Comparison of ENCODE assay signal across 31 cellular contexts in the genomic region with DNA sequence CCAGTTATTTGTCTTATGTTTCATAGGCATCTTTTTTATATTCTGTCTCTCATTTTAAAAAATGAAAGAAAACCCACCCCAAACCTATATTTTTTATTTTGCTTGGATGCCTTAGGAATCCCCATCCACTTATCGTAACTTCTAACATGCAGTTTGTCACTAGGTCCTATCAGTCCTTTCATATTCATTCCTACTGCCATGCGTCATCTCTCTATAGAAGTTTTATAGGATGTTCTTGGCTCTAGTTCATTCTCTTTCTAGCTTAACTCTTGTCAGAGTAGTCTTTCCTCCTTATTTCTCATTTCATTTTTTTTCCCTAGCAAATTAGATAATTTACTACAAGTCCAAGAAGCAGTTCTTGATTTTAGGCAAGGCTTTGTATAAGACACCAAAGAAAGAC.
"Had no signal": no experiment of that assay in that cellular context is flagged by ENCODE, and none has a peak within 500 bp of the region (broad histone marks: within the 10 kb centered on the region; RNA-seq: fewer than 3 reads in every experiment).

No MANE protein-coding gene starts in this region.

- H3K27me3 Mint-ChIP-seq: activated CD4-positive, alpha-beta memory T cell treated with anti-CD3 and anti-CD28 coated beads, Interleukin-2, amount 10 ng/mL, durations not matched to agents 7 days and 5 days; activated CD8-positive, alpha-beta memory T cell treated with anti-CD3 and anti-CD28 coated beads, Interleukin-2, amount 10 ng/mL, durations not matched to agents 7 days and 5 days; activated naive CD4-positive, alpha-beta T cell treated with anti-CD3 and anti-CD28 coated beads, Interleukin-2, amount 50 U/mL, for 24 hours; activated naive CD8-positive, alpha-beta T cell treated with anti-CD3 and anti-CD28 coated beads, Interleukin-2, amount 10 ng/mL, durations not matched to agents 7 days and 5 days had no signal

- H3K27ac ChIP-seq: adrenal gland, body of pancreas, breast epithelium, KMS-11, PC-9, WERI-Rb-1 had no signal

- H3K9me3 ChIP-seq: adrenal gland, body of pancreas, breast epithelium had no signal

- H3K36me3 ChIP-seq: adrenal gland, breast epithelium had no signal

- FAIRE-seq: astrocyte had no signal

- H3K9ac ChIP-seq: KMS-11 had no signal

- DNase-seq: activated CD4-positive, alpha-beta memory T cell treated with anti-CD3 and anti-CD28 coated beads, Interleukin-2, amount 10 ng/mL, durations not matched to agents 7 days and 5 days; activated CD4-positive, alpha-beta T cell treated with anti-CD3 and anti-CD28 coated beads for 1 hour; activated CD4-positive, alpha-beta T cell treated with anti-CD3 and anti-CD28 coated beads for 48 hours; activated CD4-positive, CD25-positive, alpha-beta regulatory T cell; activated CD8-positive, alpha-beta memory T cell treated with anti-CD3 and anti-CD28 coated beads for 24 hours; activated CD8-positive, alpha-beta memory T cell treated with anti-CD3 and anti-CD28 coated beads, Interleukin-2, amount 10 ng/mL, durations not matched to agents 7 days and 5 days; activated CD8-positive, alpha-beta memory T cell treated with anti-CD3 and anti-CD28 coated beads, Interleukin-2, amount 50 U/mL, for 48 hours; activated effector memory CD4-positive, alpha-beta T cell treated with anti-CD3 and anti-CD28 coated beads, Interleukin-2, amount 50 U/mL, for 16 hours; activated naive CD4-positive, alpha-beta T cell treated with Interleukin-2 at 50 U/mL for 16 hours; activated naive CD8-positive, alpha-beta T cell treated with anti-CD3 and anti-CD28 coated beads, Interleukin-2, amount 10 ng/mL, durations not matched to agents 7 days and 5 days; activated T-cell treated with anti-CD3 and anti-CD28 coated beads, Interleukin-2, amount 50 U/mL, for 48 hours; adrenal gland; body of pancreas; MG63; NCI-H1092; NCI-H1436 treated with DMSO at 0.1 percent for 48 hours; NCI-H1694 treated with DMSO at 0.1 percent for 48 hours; NCI-H2029; NCI-H345; NCI-H524 treated with DMSO at 0.1 percent for 48 hours; PC-9; Right ventricle myocardium superior; SW 1271; T-helper 1 cell; T-helper 2 cell; T-helper 9 cell; WERI-Rb-1 had no signal

- H3K4me3 ChIP-seq: adrenal gland, body of pancreas, breast epithelium, MG63, PC-9 had no signal

- ATAC-seq: activated CD8-positive, alpha-beta memory T cell treated with anti-CD3 and anti-CD28 coated beads, Interleukin-2, amount 10 ng/mL, durations not matched to agents 7 days and 5 days; body of pancreas had no signal

- H3K27me3 ChIP-seq: adrenal gland, body of pancreas, breast epithelium, MG63 had no signal

- H3K4me1 ChIP-seq: adrenal gland, breast epithelium had no signal

- H3K4me3 Mint-ChIP-seq: activated CD4-positive, alpha-beta memory T cell treated with anti-CD3 and anti-CD28 coated beads, Interleukin-2, amount 10 ng/mL, durations not matched to agents 7 days and 5 days; activated CD8-positive, alpha-beta memory T cell treated with anti-CD3 and anti-CD28 coated beads, Interleukin-2, amount 10 ng/mL, durations not matched to agents 7 days and 5 days; activated naive CD4-positive, alpha-beta T cell treated with anti-CD3 and anti-CD28 coated beads, Interleukin-2, amount 50 U/mL, for 24 hours; activated naive CD8-positive, alpha-beta T cell treated with anti-CD3 and anti-CD28 coated beads, Interleukin-2, amount 10 ng/mL, durations not matched to agents 7 days and 5 days had no signal

- H3K4me2 ChIP-seq: KMS-11, PC-9 had no signal

- H3K27ac Mint-ChIP-seq: activated CD4-positive, alpha-beta memory T cell treated with anti-CD3 and anti-CD28 coated beads, Interleukin-2, amount 10 ng/mL, durations not matched to agents 7 days and 5 days; activated CD8-positive, alpha-beta memory T cell treated with anti-CD3 and anti-CD28 coated beads, Interleukin-2, amount 10 ng/mL, durations not matched to agents 7 days and 5 days; activated naive CD4-positive, alpha-beta T cell treated with anti-CD3 and anti-CD28 coated beads, Interleukin-2, amount 50 U/mL, for 24 hours; activated naive CD8-positive, alpha-beta T cell treated with anti-CD3 and anti-CD28 coated beads, Interleukin-2, amount 10 ng/mL, durations not matched to agents 7 days and 5 days had no signal

- H3K9me3 Mint-ChIP-seq: activated naive CD8-positive, alpha-beta T cell treated with anti-CD3 and anti-CD28 coated beads, Interleukin-2, amount 10 ng/mL, durations not matched to agents 7 days and 5 days had no signal

- H3K4me1 Mint-ChIP-seq: activated CD4-positive, alpha-beta memory T cell treated with anti-CD3 and anti-CD28 coated beads, Interleukin-2, amount 10 ng/mL, durations not matched to agents 7 days and 5 days; activated CD8-positive, alpha-beta memory T cell treated with anti-CD3 and anti-CD28 coated beads, Interleukin-2, amount 10 ng/mL, durations not matched to agents 7 days and 5 days; activated naive CD4-positive, alpha-beta T cell treated with anti-CD3 and anti-CD28 coated beads, Interleukin-2, amount 50 U/mL, for 24 hours; activated naive CD8-positive, alpha-beta T cell treated with anti-CD3 and anti-CD28 coated beads, Interleukin-2, amount 10 ng/mL, durations not matched to agents 7 days and 5 days had no signal

- H2AFZ ChIP-seq: PC-9 had no signal
